In the genomic region with DNA sequence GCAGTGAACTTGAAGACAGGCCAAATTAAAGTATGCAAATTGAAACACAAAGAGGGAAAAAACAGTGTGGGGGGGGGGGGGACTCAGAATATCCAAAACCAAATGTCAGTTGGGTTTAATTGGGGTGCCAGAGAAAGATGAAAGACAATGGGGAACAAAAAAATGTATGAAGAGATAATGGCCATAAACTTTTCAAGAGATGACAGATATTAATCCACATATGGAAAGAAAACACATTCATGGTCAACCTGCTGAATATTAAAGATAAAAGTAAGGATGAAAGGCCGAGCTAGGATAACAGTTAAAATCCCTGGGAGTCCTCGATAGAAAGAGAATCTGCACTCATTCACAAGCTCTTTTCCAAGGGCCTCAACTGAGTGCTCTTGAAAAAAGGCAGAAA, we compare ENCODE assay signal across 17 cellular contexts.
"Had no signal": no experiment of that assay in that cellular context is flagged by ENCODE, and none has a peak within 500 bp of the region (broad histone marks: within the 10 kb centered on the region; RNA-seq: fewer than 3 reads in every experiment).

No MANE protein-coding gene starts in this region.

- ATAC-seq: esophagus mucosa, left lung, right cardiac atrium, upper lobe of right lung had no signal

- H3K4me1 ChIP-seq: suprapubic skin had no signal

- H3K27ac Mint-ChIP-seq: naive B cell had no signal

- H3K9ac ChIP-seq: SK-N-SH had no signal

- H3K36me3 ChIP-seq: left lung, suprapubic skin, upper lobe of right lung had no signal

- H3K9me3 ChIP-seq: upper lobe of right lung had no signal

- H3K4me3 ChIP-seq: dorsolateral prefrontal cortex, left lung, skin epidermis, suprapubic skin, upper lobe of right lung had no signal

- DNase-seq: activated CD4-positive, alpha-beta T cell treated with anti-CD3 and anti-CD28 coated beads for 1 hour; activated gamma-delta T cell; dorsolateral prefrontal cortex; left lung; mammary epithelial cell; naive B cell; posterior cingulate gyrus; right cardiac atrium; SHP77; SK-N-SH; stimulated activated CD4-positive, alpha-beta T cell treated with anti-CD3 and anti-CD28 coated beads, Interleukin-4, amount 100 ng/mL, for 24 hours; stimulated activated naive CD4-positive, alpha-beta T cell treated with Interleukin-2 at 50 U/mL for 16 hours; T-helper 1 cell; upper lobe of right lung had no signal

- H3K27ac ChIP-seq: left lung, skin epidermis, suprapubic skin, upper lobe of right lung had no signal

- H3K27me3 ChIP-seq: dorsolateral prefrontal cortex, left lung, suprapubic skin, upper lobe of right lung had no signal
